In the genomic region with DNA sequence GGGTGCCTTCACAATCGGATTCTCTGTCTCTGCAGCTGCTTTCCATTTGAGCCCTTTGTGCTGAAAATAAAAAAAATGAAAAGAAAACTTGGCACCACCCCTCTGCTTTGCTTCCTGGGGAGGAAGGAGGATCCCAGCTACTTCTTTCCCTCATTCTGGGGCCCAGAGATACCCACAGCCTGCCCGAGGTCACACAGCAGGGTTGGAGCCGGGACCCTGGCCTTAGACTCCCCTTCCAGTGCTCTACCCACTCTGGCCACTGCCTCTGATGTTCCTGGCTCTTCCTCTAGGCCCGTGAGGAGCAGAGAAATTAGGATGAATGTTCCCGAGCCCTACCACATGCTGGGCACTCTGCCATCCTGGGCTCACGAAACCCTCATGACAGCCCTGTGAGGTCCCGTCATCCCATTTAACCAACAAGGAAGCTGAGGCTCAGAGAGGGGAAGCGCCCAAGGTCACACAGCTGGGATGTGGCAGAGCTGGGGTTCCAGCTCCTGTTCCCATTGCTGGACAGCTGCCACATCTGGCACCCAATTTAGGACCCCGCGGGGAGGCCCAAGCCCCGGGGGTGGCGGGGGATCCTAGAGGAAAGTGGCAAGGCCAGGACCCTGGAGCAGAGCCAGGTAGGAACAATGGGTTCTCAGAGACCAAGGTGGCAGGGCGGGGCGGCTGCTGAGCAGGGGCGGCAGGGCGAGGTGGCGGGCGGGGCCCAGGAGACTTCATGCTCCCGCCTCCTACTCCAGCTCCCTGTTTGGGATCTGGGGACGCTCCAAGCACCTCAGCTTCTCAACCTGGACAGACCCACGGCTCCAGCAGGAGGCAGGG, we compare ENCODE assay signal across 9 cellular contexts.
DNase-seq lines count a peak whose midpoint lies in the region; ATAC-seq and TF ChIP-seq lines count a peak whose summit lies in the region.
"Had no signal": no experiment of that assay in that cellular context is flagged by ENCODE, and none has a peak within 500 bp of the region (broad histone marks: within the 10 kb centered on the region; RNA-seq: fewer than 3 reads in every experiment).

No MANE protein-coding gene starts in this region.

- H3K9ac ChIP-seq in SK-N-MC (ENCODE audit: insufficient read length), result no peak overlapping the region
- H3K9ac ChIP-seq in skeletal muscle tissue (ENCODE audit: low read depth in 1 of 3, low read length in 3 of 3), result peak overlapping the region in 1 of 3 donors; percentile 33

- peak overlapping the region; percentile 65; the same call in 1 of the 2 replicates for H3K4me2 ChIP-seq in GM23338

- no peaks in the 10 kb centered on the region for H3K79me2 ChIP-seq in GM23338 (replicated peaks; ENCODE audit: insufficient read depth)

- H3K4me3 ChIP-seq in GM23338 (no peak overlapping the region), SK-N-MC (peak overlapping the region; percentile 0; the same call in 1 of the 2 replicates), heart left ventricle (peak overlapping the region in 1 of 12 donors; percentile 41), skeletal muscle tissue (ENCODE audit: low read length in 3 of 3) (no peak overlapping the region)

- H3F3A ChIP-seq in GM23338 (replicated peaks; ENCODE audit: low read depth), result no peaks in the 10 kb centered on the region

- intact Hi-C loops in heart left ventricle (cut with DNase I), result no loop called here

- DNase-seq in GM23338 (ENCODE audit: low spot score) (peak; percentile 71), SK-N-MC (ENCODE audit: low read depth, low spot score) (no peak), heart left ventricle (peak in 1 of 5 donors; percentile 54), NCI-H1694 (lab: John Stamatoyannopoulos, UW) (no peak), cerebellar cortex (ENCODE audit: low spot score) (no peak)
- DNase-seq: activated naive CD4-positive, alpha-beta T cell treated with Interleukin-2 at 50 U/mL for 16 hours had no signal

- no peak for TF ChIP-seq POLR2A in heart left ventricle (IDR thresholded peaks at IDR 0.05)

- H3K4me3 Mint-ChIP-seq in GM23338, result no peak overlapping the region

- H3K9me3 ChIP-seq in SK-N-MC (ENCODE audit: low read depth, low read length) (no peaks in the 10 kb centered on the region), heart left ventricle (no peaks in the 10 kb centered on the region), skeletal muscle tissue (ENCODE audit: control insufficient read depth in 3 of 3, low read length in 3 of 3) (no peaks in the 10 kb centered on the region)

- no peaks in the 10 kb centered on the region for H3K36me3 ChIP-seq in GM23338 (ENCODE audit: insufficient read depth)
- H3K36me3 ChIP-seq in SK-N-MC (ENCODE audit: insufficient read depth, low read length), result no peaks in the 10 kb centered on the region
- H3K36me3 ChIP-seq in heart left ventricle, result no peaks in the 10 kb centered on the region
- H3K36me3 ChIP-seq in skeletal muscle tissue (ENCODE audit: control insufficient read depth in 3 of 3, insufficient read depth in 3 of 3, low read length in 3 of 3), result no peaks in the 10 kb centered on the region

- H3K27ac ChIP-seq in GM23338 (ENCODE audit: low read depth), result no peak overlapping the region
- no peak overlapping the region for H3K27ac ChIP-seq in SK-N-MC
- peak overlapping the region in 2 of 12 donors; percentile 7 to 94 for H3K27ac ChIP-seq in heart left ventricle
- H3K27ac ChIP-seq in skeletal muscle tissue (ENCODE audit: low read depth, low read length), result peak overlapping the region; percentile 51

- no peaks in the 10 kb centered on the region for H3K27me3 ChIP-seq in GM23338 (ENCODE audit: insufficient read depth)
- no peaks in the 10 kb centered on the region for H3K27me3 ChIP-seq in heart left ventricle
- no peaks in the 10 kb centered on the region for H3K27me3 ChIP-seq in skeletal muscle tissue (ENCODE audit: control insufficient read depth in 3 of 3, insufficient read depth in 3 of 3, low read length in 3 of 3)

- peaks cover 14% of the 10 kb centered on the region for H3K4me1 Mint-ChIP-seq in GM23338

- no peak for TF ChIP-seq CTCF in GM23338 (conservative IDR thresholded peaks at IDR 0.05; ENCODE audit: low read depth in 2 of 2)
- no peak for TF ChIP-seq CTCF in heart left ventricle (IDR thresholded peaks at IDR 0.05)

- no peaks in the 10 kb centered on the region for H3K36me3 Mint-ChIP-seq in GM23338 (ENCODE audit: low read depth)

- peaks cover 13% of the 10 kb centered on the region for H3K27me3 Mint-ChIP-seq in GM23338 (ENCODE audit: insufficient read depth, low read depth, poor library complexity)

- 49 to 66% (median 56%) methylated on average over 7 to 21 of the region's 21 CpGs for WGBS in heart left ventricle, 4 donors

- peak overlapping the region; percentile 97 for H2AFZ ChIP-seq in GM23338

- no peaks in the 10 kb centered on the region for H3K9me2 ChIP-seq in GM23338 (ENCODE audit: insufficient read depth)

- H4K20me1 ChIP-seq in GM23338 (replicated peaks; ENCODE audit: insufficient read depth), result no peaks in the 10 kb centered on the region

- no peak overlapping the region for H3K27ac Mint-ChIP-seq in GM23338

- ATAC-seq in GM23338 (peak; percentile 90), heart left ventricle (peak; percentile 16 to 54 (median 32)), GM21360 (IDR thresholded peaks at IDR 0.05; ENCODE audit: unreplicated experiment) (no peak), HG03175 (IDR thresholded peaks at IDR 0.05; ENCODE audit: unreplicated experiment) (no peak)

- H3K4me1 ChIP-seq in GM23338 (ENCODE audit: insufficient read depth), result peaks cover 5% of the 10 kb centered on the region; the same call in 1 of the 2 replicates
- H3K4me1 ChIP-seq in heart left ventricle, result peaks cover 0 to 73% (median 5%) of the 10 kb centered on the region in 12 donors
- peaks cover 9 to 14% (median 10%) of the 10 kb centered on the region in 3 donors for H3K4me1 ChIP-seq in skeletal muscle tissue (ENCODE audit: control insufficient read depth in 3 of 3, insufficient read depth in 3 of 3, low read length in 3 of 3)

- no peaks in the 10 kb centered on the region for H3K9me3 Mint-ChIP-seq in GM23338

TF ChIP-seq in GM23338, 12 proteins besides CTCF, POLR2A, EP300 and RAD21:
- TF ChIP-seq, protein P1, sequence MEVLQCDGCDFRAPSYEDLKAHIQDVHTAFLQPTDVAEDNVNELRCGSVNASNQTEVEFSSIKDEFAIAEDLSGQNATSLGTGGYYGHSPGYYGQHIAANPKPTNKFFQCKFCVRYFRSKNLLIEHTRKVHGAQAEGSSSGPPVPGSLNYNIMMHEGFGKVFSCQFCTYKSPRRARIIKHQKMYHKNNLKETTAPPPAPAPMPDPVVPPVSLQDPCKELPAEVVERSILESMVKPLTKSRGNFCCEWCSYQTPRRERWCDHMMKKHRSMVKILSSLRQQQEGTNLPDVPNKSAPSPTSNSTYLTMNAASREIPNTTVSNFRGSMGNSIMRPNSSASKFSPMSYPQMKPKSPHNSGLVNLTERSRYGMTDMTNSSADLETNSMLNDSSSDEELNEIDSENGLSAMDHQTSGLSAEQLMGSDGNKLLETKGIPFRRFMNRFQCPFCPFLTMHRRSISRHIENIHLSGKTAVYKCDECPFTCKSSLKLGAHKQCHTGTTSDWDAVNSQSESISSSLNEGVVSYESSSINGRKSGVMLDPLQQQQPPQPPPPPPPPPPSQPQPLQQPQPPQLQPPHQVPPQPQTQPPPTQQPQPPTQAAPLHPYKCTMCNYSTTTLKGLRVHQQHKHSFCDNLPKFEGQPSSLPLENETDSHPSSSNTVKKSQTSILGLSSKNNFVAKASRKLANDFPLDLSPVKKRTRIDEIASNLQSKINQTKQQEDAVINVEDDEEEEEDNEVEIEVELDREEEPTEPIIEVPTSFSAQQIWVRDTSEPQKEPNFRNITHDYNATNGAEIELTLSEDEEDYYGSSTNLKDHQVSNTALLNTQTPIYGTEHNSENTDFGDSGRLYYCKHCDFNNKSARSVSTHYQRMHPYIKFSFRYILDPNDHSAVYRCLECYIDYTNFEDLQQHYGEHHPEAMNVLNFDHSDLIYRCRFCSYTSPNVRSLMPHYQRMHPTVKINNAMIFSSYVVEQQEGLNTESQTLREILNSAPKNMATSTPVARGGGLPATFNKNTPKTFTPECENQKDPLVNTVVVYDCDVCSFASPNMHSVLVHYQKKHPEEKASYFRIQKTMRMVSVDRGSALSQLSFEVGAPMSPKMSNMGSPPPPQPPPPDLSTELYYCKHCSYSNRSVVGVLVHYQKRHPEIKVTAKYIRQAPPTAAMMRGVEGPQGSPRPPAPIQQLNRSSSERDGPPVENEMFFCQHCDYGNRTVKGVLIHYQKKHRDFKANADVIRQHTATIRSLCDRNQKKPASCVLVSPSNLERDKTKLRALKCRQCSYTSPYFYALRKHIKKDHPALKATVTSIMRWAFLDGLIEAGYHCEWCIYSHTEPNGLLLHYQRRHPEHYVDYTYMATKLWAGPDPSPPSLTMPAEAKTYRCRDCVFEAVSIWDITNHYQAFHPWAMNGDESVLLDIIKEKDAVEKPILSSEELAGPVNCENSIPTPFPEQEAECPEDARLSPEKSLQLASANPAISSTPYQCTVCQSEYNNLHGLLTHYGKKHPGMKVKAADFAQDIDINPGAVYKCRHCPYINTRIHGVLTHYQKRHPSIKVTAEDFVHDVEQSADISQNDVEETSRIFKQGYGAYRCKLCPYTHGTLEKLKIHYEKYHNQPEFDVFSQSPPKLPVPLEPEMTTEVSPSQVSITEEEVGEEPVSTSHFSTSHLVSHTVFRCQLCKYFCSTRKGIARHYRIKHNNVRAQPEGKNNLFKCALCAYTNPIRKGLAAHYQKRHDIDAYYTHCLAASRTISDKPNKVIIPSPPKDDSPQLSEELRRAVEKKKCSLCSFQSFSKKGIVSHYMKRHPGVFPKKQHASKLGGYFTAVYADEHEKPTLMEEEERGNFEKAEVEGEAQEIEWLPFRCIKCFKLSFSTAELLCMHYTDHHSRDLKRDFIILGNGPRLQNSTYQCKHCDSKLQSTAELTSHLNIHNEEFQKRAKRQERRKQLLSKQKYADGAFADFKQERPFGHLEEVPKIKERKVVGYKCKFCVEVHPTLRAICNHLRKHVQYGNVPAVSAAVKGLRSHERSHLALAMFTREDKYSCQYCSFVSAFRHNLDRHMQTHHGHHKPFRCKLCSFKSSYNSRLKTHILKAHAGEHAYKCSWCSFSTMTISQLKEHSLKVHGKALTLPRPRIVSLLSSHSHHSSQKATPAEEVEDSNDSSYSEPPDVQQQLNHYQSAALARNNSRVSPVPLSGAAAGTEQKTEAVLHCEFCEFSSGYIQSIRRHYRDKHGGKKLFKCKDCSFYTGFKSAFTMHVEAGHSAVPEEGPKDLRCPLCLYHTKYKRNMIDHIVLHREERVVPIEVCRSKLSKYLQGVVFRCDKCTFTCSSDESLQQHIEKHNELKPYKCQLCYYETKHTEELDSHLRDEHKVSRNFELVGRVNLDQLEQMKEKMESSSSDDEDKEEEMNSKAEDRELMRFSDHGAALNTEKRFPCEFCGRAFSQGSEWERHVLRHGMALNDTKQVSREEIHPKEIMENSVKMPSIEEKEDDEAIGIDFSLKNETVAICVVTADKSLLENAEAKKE (CRISPR knock-in tag; IDR thresholded peaks at IDR 0.05), result no peak
- no peak for TF ChIP-seq CREB1 (CRISPR knock-in tag; IDR thresholded peaks at IDR 0.05; ENCODE audit: low read depth)

Comparison
In these comparisons a context has a peak if more than half of its experiments do, and no peak if none do; other contexts are left out.
1. ATAC-seq: peak in GM23338 (single experiment) and heart left ventricle (4 of 4); none in GM21360 (single experiment) and HG03175 (single experiment).